1 cellular context compared by ENCODE assay signal in genomic region chr9:5628183-5628529, GRCh38.
A peak's percentile ranks its signal among the peaks of the same experiment; 100 is the strongest.
TF ChIP-seq lines count a peak whose summit lies in the region.

No MANE protein-coding gene starts in this region.

TF ChIP-seq in GM12878, 131 proteins besides CTCF, POLR2A, EP300 and RAD21 (continued from another document and continues in another):
- TF ChIP-seq ETV6 (conservative IDR thresholded peaks at IDR 0.05 in 1 of 2, IDR thresholded peaks at IDR 0.05 in 1 of 2; ENCODE audit: borderline replicate concordance in 1 of 2, low read depth in 1 of 2) = no peak
- TF ChIP-seq MEF2B (IDR thresholded peaks at IDR 0.05; ENCODE audit: partially characterized antibody, poor library complexity, severe bottlenecking) = no peak
- TF ChIP-seq MLLT1 (IDR thresholded peaks at IDR 0.05) = peak; percentile 87
- 0 out of 2 replicates have a peak, but pooled peaks have one; percentile 7 for TF ChIP-seq SMAD5 (IDR thresholded peaks at IDR 0.05; ENCODE audit: low read depth)
- no peak for TF ChIP-seq KLF5 (IDR thresholded peaks at IDR 0.05; ENCODE audit: partially characterized antibody)
- no peak for TF ChIP-seq HCFC1 (IDR thresholded peaks at IDR 0.05; ENCODE audit: low read length)
- TF ChIP-seq EED (IDR thresholded peaks at IDR 0.05; ENCODE audit: low read depth) = no peak
- TF ChIP-seq E2F8 (IDR thresholded peaks at IDR 0.05; ENCODE audit: low read depth, partially characterized antibody) = no peak
- TF ChIP-seq PRDM15 (CRISPR knock-in tag; IDR thresholded peaks at IDR 0.05) = no peak
- TF ChIP-seq MYB (IDR thresholded peaks at IDR 0.05; ENCODE audit: borderline replicate concordance, low read depth, low read length) = no peak; the same call in 1 of the 2 replicates
- no peak for TF ChIP-seq NR2C1 (IDR thresholded peaks at IDR 0.05)
- no peak for TF ChIP-seq PAX5 (IDR thresholded peaks at IDR 0.05; ENCODE audit: borderline replicate concordance, low read depth, low read length)
- TF ChIP-seq DPF2 (IDR thresholded peaks at IDR 0.05) = peak; percentile 59
- TF ChIP-seq POU2F2 (IDR thresholded peaks at IDR 0.05; ENCODE audit: borderline replicate concordance, low read depth, low read length) = no peak
- no peak for TF ChIP-seq HDGF (IDR thresholded peaks at IDR 0.05)
- TF ChIP-seq ATF7 (IDR thresholded peaks at IDR 0.05; ENCODE audit: low read depth) = no peak
- TF ChIP-seq CHD4 (IDR thresholded peaks at IDR 0.05) = no peak
- peak; percentile 34; the same call in 1 of the 2 replicates for TF ChIP-seq CHD1 (IDR thresholded peaks at IDR 0.05; ENCODE audit: low read depth, low read length)
- TF ChIP-seq ZNF24 (IDR thresholded peaks at IDR 0.05) = 0 out of 2 replicates have a peak, but pooled peaks have one; percentile 5
- no peak for TF ChIP-seq BHLHE40 (IDR thresholded peaks at IDR 0.05; ENCODE audit: borderline replicate concordance in 1 of 2, low read depth in 2 of 2, low read length in 1 of 2)
- TF ChIP-seq ZNF592 (IDR thresholded peaks at IDR 0.05) = no peak
- no peak for TF ChIP-seq MEF2A (IDR thresholded peaks at IDR 0.05; ENCODE audit: insufficient read depth, low read depth, low read length)
- no peak for TF ChIP-seq TCF7 (IDR thresholded peaks at IDR 0.05; ENCODE audit: borderline replicate concordance)
- TF ChIP-seq IRF5 (IDR thresholded peaks at IDR 0.05; ENCODE audit: borderline replicate concordance) = no peak
- TF ChIP-seq SKIL (IDR thresholded peaks at IDR 0.05; ENCODE audit: low read depth, poor library complexity, severe bottlenecking) = peak; percentile 51
- TF ChIP-seq BRCA1 (IDR thresholded peaks at IDR 0.05; ENCODE audit: low read depth, low read length) = no peak
- no peak for TF ChIP-seq SMARCA5 (IDR thresholded peaks at IDR 0.05)
- no peak for TF ChIP-seq ZZZ3 (IDR thresholded peaks at IDR 0.05; ENCODE audit: control insufficient read depth, insufficient read length, low read depth)
- no peak for TF ChIP-seq IRF3 (IDR thresholded peaks at IDR 0.05)
- no peak for TF ChIP-seq NR2F1 (conservative IDR thresholded peaks at IDR 0.05)
- no peak; the same call in 1 of the 2 replicates for TF ChIP-seq IKZF1 (conservative IDR thresholded peaks at IDR 0.05)
- no peak for TF ChIP-seq CUX1 (IDR thresholded peaks at IDR 0.05; ENCODE audit: insufficient replicate concordance, low read depth, low read length)
- no peak for TF ChIP-seq SREBF1 (IDR thresholded peaks at IDR 0.05; ENCODE audit: low read length)
- TF ChIP-seq IRF4 (IDR thresholded peaks at IDR 0.05; ENCODE audit: low read depth, low read length) = no peak
- TF ChIP-seq NFIC (IDR thresholded peaks at IDR 0.05; ENCODE audit: low read depth, low read length) = no peak
- no peak for TF ChIP-seq RBBP5 (conservative IDR thresholded peaks at IDR 0.05)
- no peak for TF ChIP-seq SPI1 (IDR thresholded peaks at IDR 0.05; ENCODE audit: borderline replicate concordance, insufficient read depth, low read depth, low read length)
- no peak for TF ChIP-seq NBN (IDR thresholded peaks at IDR 0.05)
- no peak for TF ChIP-seq KDM1A (IDR thresholded peaks at IDR 0.05; ENCODE audit: borderline replicate concordance)
- TF ChIP-seq SREBF2 (IDR thresholded peaks at IDR 0.05; ENCODE audit: low read length) = no peak
